ENCODE assay signal across 8 cellular contexts in genomic region chr1:202809597-202810159, GRCh38. TPM values are rescaled to one million over a fixed set of nuclear protein-coding genes. Genes with fewer than 3 reads are reported as not detected.
DNase-seq lines count a peak whose midpoint lies in the region; ATAC-seq and TF ChIP-seq lines count a peak whose summit lies in the region.

No MANE protein-coding gene starts in this region.

- no peaks in the 10 kb centered on the region for H3K9me3 Mint-ChIP-seq in neural crest cell

- H3K27ac Mint-ChIP-seq in neural crest cell (ENCODE audit: unreplicated experiment): no peak overlapping the region

- H3K4me3 Mint-ChIP-seq in neural crest cell: peak overlapping the region; percentile 87

- peaks cover 52% of the 10 kb centered on the region for H3K4me1 Mint-ChIP-seq in neural crest cell

- no peaks in the 10 kb centered on the region for H3K9me3 ChIP-seq in BE2C

- peaks cover 7% of the 10 kb centered on the region for H3K36me3 Mint-ChIP-seq in neural crest cell (ENCODE audit: low read depth)

- H3K4me3 ChIP-seq in BE2C (ENCODE audit: low read depth, low read length): peak overlapping the region; percentile 80; the same call in 1 of the 2 replicates
- peak overlapping the region; percentile 71; the same call in 1 of the 2 replicates for H3K4me3 ChIP-seq in LNCaP clone FGC (ENCODE audit: low read depth, low read length)
- peak overlapping the region in 58 of 59 donors; percentile 64 to 99 (median 88) for H3K4me3 ChIP-seq in dorsolateral prefrontal cortex

- H3K27ac ChIP-seq in dorsolateral prefrontal cortex: peak overlapping the region in 30 of 59 donors; percentile 61 to 94 (median 83)

- no peaks in the 10 kb centered on the region for H3K36me3 ChIP-seq in BE2C

- no peaks in the 10 kb centered on the region; the same call in 1 of the 2 replicates for H3K4me1 ChIP-seq in BE2C

- H3K27me3 ChIP-seq in BE2C (peaks cover 6% of the 10 kb centered on the region), dorsolateral prefrontal cortex (no peaks in the 10 kb centered on the region)

- intact Hi-C loops in dorsolateral prefrontal cortex (cut with DNase I): loop anchor here (2.0 to 10.0 kb wide), 6 partner anchors 51 to 195 kb away; partner anchors contain the start of genes RABIF (in 2 of the 2), KLHL12 (in 1 of the 2) and TMEM183A (in 1 of the 2)

- TF ChIP-seq CTCF in BE2C (IDR thresholded peaks at IDR 0.05; ENCODE audit: low read depth, low read length) (no peak), LNCaP clone FGC (IDR thresholded peaks at IDR 0.05; ENCODE audit: control insufficient read depth, extremely low read depth, insufficient read depth) (no peak), dorsolateral prefrontal cortex (IDR thresholded peaks at IDR 0.05 in 54 of 56, conservative IDR thresholded peaks at IDR 0.05 in 2 of 56; ENCODE audit: low read depth in 1 of 56, partially characterized antibody in 56 of 56) (no peak), neural crest cell (conservative IDR thresholded peaks at IDR 0.05) (no peak)

- H3K27me3 Mint-ChIP-seq in neural crest cell (ENCODE audit: low read depth): peaks cover 20% of the 10 kb centered on the region

- DNase-seq in BE2C (no peak), LNCaP clone FGC (ENCODE audit: low read depth) (no peak), dorsolateral prefrontal cortex (no peak), neural crest cell (ENCODE audit: low read depth, low spot score) (no peak), NCI-H1436 treated with DMSO at 0.1 percent for 48 hours (lab: John Stamatoyannopoulos, UW) (no peak)

- ATAC-seq in GM18858 (IDR thresholded peaks at IDR 0.05; ENCODE audit: unreplicated experiment): no peak
- ATAC-seq in HG02763 (IDR thresholded peaks at IDR 0.05; ENCODE audit: unreplicated experiment): no peak
- no peak for ATAC-seq in HG03565 (IDR thresholded peaks at IDR 0.05; ENCODE audit: unreplicated experiment)

RNA-seq across cellular contexts. Expression of gene PCAT6, which starts 1.1 kb away (rescaled TPM):
- 0.71 TPM for polyA plus RNA-seq in BE2C (2012; ENCODE audit: insufficient read depth, insufficient read length, low read depth)
- 10 to 100 TPM in 1 of 120 experiments, 1 to 10 TPM in 110, under 1 TPM in 2, not detected in 7; 0.81 to 10.0 (median 2.3) TPM for total RNA-seq in dorsolateral prefrontal cortex
- total RNA-seq in neural crest cell: 4.5 and 5.7 TPM in 2 replicates

RNA-seq across cellular contexts. Expression of gene KDM5B, which starts 1.5 kb away (rescaled TPM):
- polyA plus RNA-seq in BE2C (2012; ENCODE audit: insufficient read depth, insufficient read length, low read depth): 22.7 TPM
- total RNA-seq in dorsolateral prefrontal cortex (100 to 1,000 TPM in 1 of 120 experiments, 10 to 100 TPM in 119; 44.3 to 113 (median 69.3) TPM), neural crest cell (158 TPM in 2 replicates)
